16 cellular contexts compared by ENCODE assay signal in genomic region chr12:108789546-108789945, GRCh38.
"Had no signal": no experiment of that assay in that cellular context is flagged by ENCODE, and none has a peak within 500 bp of the region (broad histone marks: within the 10 kb centered on the region; RNA-seq: fewer than 3 reads in every experiment).

No MANE protein-coding gene starts in this region.

- H3K27me3 Mint-ChIP-seq: activated CD8-positive, alpha-beta T cell treated with anti-CD3 and anti-CD28 coated beads for 36 hours; dendritic cell treated with granulocyte-macrophage colony-stimulating factor and Interleukin-4, amounts not matched to agents 40 ng/mL and 50 ng/mL, for 4 days; progenitor cell of endocrine pancreas; T-cell had no signal

- H3K4me3 Mint-ChIP-seq: activated CD8-positive, alpha-beta T cell treated with anti-CD3 and anti-CD28 coated beads for 36 hours; dendritic cell treated with granulocyte-macrophage colony-stimulating factor and Interleukin-4, amounts not matched to agents 40 ng/mL and 50 ng/mL, for 4 days; T-cell had no signal

- H3K27ac Mint-ChIP-seq: activated CD8-positive, alpha-beta T cell treated with anti-CD3 and anti-CD28 coated beads for 36 hours; progenitor cell of endocrine pancreas; T-cell had no signal

- H3K4me3 ChIP-seq: body of pancreas, lower lobe of right lung, SK-N-MC had no signal

- H3K9me3 Mint-ChIP-seq: activated CD8-positive, alpha-beta T cell treated with anti-CD3 and anti-CD28 coated beads for 36 hours; dendritic cell treated with granulocyte-macrophage colony-stimulating factor and Interleukin-4, amounts not matched to agents 40 ng/mL and 50 ng/mL, for 4 days; T-cell had no signal

- H3K27me3 ChIP-seq: body of pancreas, neutrophil had no signal

- H3K9me3 ChIP-seq: body of pancreas, lower lobe of right lung, neutrophil had no signal

- DNase-seq: activated CD4-positive, alpha-beta T cell treated with anti-CD3 and anti-CD28 coated beads for 4 hours; activated CD8-positive, alpha-beta memory T cell treated with anti-CD3 and anti-CD28 coated beads, Interleukin-2, amount 50 U/mL, for 4 hours; activated CD8-positive, alpha-beta T cell treated with anti-CD3 and anti-CD28 coated beads for 36 hours; activated naive CD4-positive, alpha-beta T cell treated with anti-CD3 and anti-CD28 coated beads, Interleukin-2, amount 50 U/mL, for 16 hours; body of pancreas; hippocampal formation; kidney glomerular epithelial cell; lower lobe of right lung; midbrain; stimulated activated CD4-positive, alpha-beta T cell treated with anti-CD3 and anti-CD28 coated beads, Interleukin-4, amount 100 ng/mL, for 4 hours; T-cell; trophoblast cell had no signal

- H3K4me1 Mint-ChIP-seq: T-cell had no signal

- H3K27ac ChIP-seq: body of pancreas, lower lobe of right lung, neutrophil, SK-N-MC had no signal

- ATAC-seq: activated CD8-positive, alpha-beta T cell treated with anti-CD3 and anti-CD28 coated beads for 36 hours; body of pancreas; lower lobe of right lung; T-cell had no signal
